11 cellular contexts compared by ENCODE assay signal in genomic region chr12:122976648-122976975, GRCh38. TPM values are rescaled to one million over a fixed set of nuclear protein-coding genes. Genes with fewer than 3 reads are reported as not detected.
A peak's percentile ranks its signal among the peaks of the same experiment; 100 is the strongest.
DNase-seq lines count a peak whose midpoint lies in the region; ATAC-seq and TF ChIP-seq lines count a peak whose summit lies in the region.
"Had no signal": no experiment of that assay in that cellular context is flagged by ENCODE, and none has a peak within 500 bp of the region (broad histone marks: within the 10 kb centered on the region; RNA-seq: fewer than 3 reads in every experiment).

No MANE protein-coding gene starts in this region.

- peaks cover 0 to 2% (median 0%) of the 10 kb centered on the region in 3 donors for H3K36me3 Mint-ChIP-seq in naive thymus-derived CD8-positive, alpha-beta T cell

- H3K4me3 Mint-ChIP-seq in naive thymus-derived CD8-positive, alpha-beta T cell, result peak overlapping the region; percentile 27 to 99 (median 98)

- POLR2A ChIA-PET in naive thymus-derived CD8-positive, alpha-beta T cell (lab: Charles Lee), result interaction anchor here (0.5 to 3.8 kb wide), 6 partner anchors 8 to 256 kb away, joined by 4 to 36 read pairs (median 12); partner anchors contain the start of genes ABCB9, HIP1R, MPHOSPH9 and MTRFR

- ATAC-seq in naive thymus-derived CD8-positive, alpha-beta T cell, result no peak
- no peak for ATAC-seq in HG02678 (IDR thresholded peaks at IDR 0.05; ENCODE audit: unreplicated experiment)

- H3K9me3 ChIP-seq in HUES64 (ENCODE audit: insufficient read depth, low read depth, low read length), result no peaks in the 10 kb centered on the region
- no peaks in the 10 kb centered on the region for H3K9me3 ChIP-seq in adipocyte (ENCODE audit: control insufficient read depth, low read length)
- H3K9me3 ChIP-seq: upper lobe of left lung had no signal

- H3K36me3 ChIP-seq in HUES64 (ENCODE audit: insufficient read depth, low read length) (no peaks in the 10 kb centered on the region), adipocyte (ENCODE audit: control insufficient read depth, insufficient read depth, low read length, severe bottlenecking) (peaks cover 5% of the 10 kb centered on the region)

- H3K9ac ChIP-seq in HUES64 (ENCODE audit: low read depth, low read length) (no peak overlapping the region), adipocyte (ENCODE audit: low read length) (peak overlapping the region; percentile 96)

- TF ChIP-seq CTCF in AG10803 (conservative IDR thresholded peaks at IDR 0.05; ENCODE audit: low read length) (no peak), GM13976 (IDR thresholded peaks at IDR 0.05; ENCODE audit: borderline replicate concordance, control extremely low read depth, extremely low read depth, insufficient read depth, missing control alignments) (no peak)

- in situ Hi-C loops in GM13976 (cut with MboI; ENCODE audit: low sequenced_read_pairs, unreplicated experiment), result no loop called here

- H3K27ac ChIP-seq in HUES64 (ENCODE audit: low read depth, low read length) (no peak overlapping the region), caudate nucleus (ENCODE audit: low read depth, low read length) (no peak overlapping the region)

- H3K27me3 ChIP-seq in HUES64 (ENCODE audit: insufficient read depth, low read length) (no peaks in the 10 kb centered on the region), adipocyte (replicated peaks; ENCODE audit: control insufficient read depth, insufficient read depth, low read length) (no peaks in the 10 kb centered on the region)
- H3K27me3 ChIP-seq: upper lobe of left lung had no signal

- peak overlapping the region in 4 of 10 donors; percentile 11 to 100 (median 98) for H3K27ac Mint-ChIP-seq in naive thymus-derived CD8-positive, alpha-beta T cell

- H3K4me1 Mint-ChIP-seq in naive thymus-derived CD8-positive, alpha-beta T cell, result peaks cover 10 to 52% (median 37%) of the 10 kb centered on the region in 4 donors

- no peak for DNase-seq in AG10803 (ENCODE audit: low read depth)
- no peak for DNase-seq in adipocyte (ENCODE audit: low read depth)
- DNase-seq in naive thymus-derived CD8-positive, alpha-beta T cell, result no peak
- no peak for DNase-seq in cerebellar cortex (ENCODE audit: low spot score)
- DNase-seq in GM13976 (ENCODE audit: low spot score), result no peak
- DNase-seq in caudate nucleus (lab: John Stamatoyannopoulos, UW), result no peak
- DNase-seq: NCI-H510A; stimulated activated CD4-positive, alpha-beta T cell treated with anti-CD3 and anti-CD28 coated beads, Interleukin-1b, Interleukin-23, amount 100 ng/mL, for 48 hours had no signal

- H3K27me3 Mint-ChIP-seq in naive thymus-derived CD8-positive, alpha-beta T cell, result no peaks in the 10 kb centered on the region

- peak overlapping the region; percentile 99; the same call in 1 of the 2 replicates for H3K4me3 ChIP-seq in AG10803 (ENCODE audit: low read length)
- H3K4me3 ChIP-seq in HUES64 (ENCODE audit: low read length), result 0 out of 2 replicates have a peak overlapping the region, but pooled peaks have one; percentile 91
- peak overlapping the region; percentile 90 for H3K4me3 ChIP-seq in adipocyte (ENCODE audit: low read length)

- 95% methylated on average over 15 of the region's 15 CpGs for WGBS in HUES64

- no peaks in the 10 kb centered on the region for H3K9me3 Mint-ChIP-seq in naive thymus-derived CD8-positive, alpha-beta T cell

- H3K4me1 ChIP-seq in HUES64 (ENCODE audit: insufficient read depth, low read length) (peaks cover 5% of the 10 kb centered on the region; the same call in 1 of the 2 replicates), adipocyte (ENCODE audit: control insufficient read depth, insufficient read depth, low read length) (peaks cover 33% of the 10 kb centered on the region)

RNA-seq across cellular contexts. Expression of gene OGFOD2, which starts 1.6 kb away (rescaled TPM):
- 8.2 TPM for polyA plus RNA-seq in HUES64 (2013, experiment 1 of 2)
- 10.9 TPM for polyA plus RNA-seq in HUES64 (2013, experiment 2 of 2)
- 10 to 100 TPM; 35.1 TPM for total RNA-seq in naive thymus-derived CD8-positive, alpha-beta T cell
- polyA plus RNA-seq in naive thymus-derived CD8-positive, alpha-beta T cell, result 10 to 100 TPM in 2 of 3 donors, 1 to 10 TPM in 1; 7.7 to 15.9 (median 15.4) TPM

RNA-seq across cellular contexts. Expression of gene ARL6IP4, which starts 3.9 kb away (rescaled TPM):
- 121 TPM for polyA plus RNA-seq in HUES64 (2013, experiment 1 of 2)
- 127 TPM for polyA plus RNA-seq in HUES64 (2013, experiment 2 of 2)
- total RNA-seq in naive thymus-derived CD8-positive, alpha-beta T cell, result 100 to 1,000 TPM; 183 TPM
- 100 to 1,000 TPM; 209 to 256 (median 222) TPM for polyA plus RNA-seq in naive thymus-derived CD8-positive, alpha-beta T cell

RNA-seq across cellular contexts. Expression of gene ABCB9, which starts 10.3 kb away (rescaled TPM):
- polyA plus RNA-seq in HUES64 (2013, experiment 1 of 2), result 2.5 TPM
- 2.2 TPM for polyA plus RNA-seq in HUES64 (2013, experiment 2 of 2)
- total RNA-seq in naive thymus-derived CD8-positive, alpha-beta T cell, result 1 to 10 TPM; 6.2 to 7.0 TPM
- 1 to 10 TPM in 1 of 3 donors, under 1 TPM in 2; 0.45 to 1.4 (median 0.80) TPM for polyA plus RNA-seq in naive thymus-derived CD8-positive, alpha-beta T cell
